8 cellular contexts compared by ENCODE assay signal in the genomic region with DNA sequence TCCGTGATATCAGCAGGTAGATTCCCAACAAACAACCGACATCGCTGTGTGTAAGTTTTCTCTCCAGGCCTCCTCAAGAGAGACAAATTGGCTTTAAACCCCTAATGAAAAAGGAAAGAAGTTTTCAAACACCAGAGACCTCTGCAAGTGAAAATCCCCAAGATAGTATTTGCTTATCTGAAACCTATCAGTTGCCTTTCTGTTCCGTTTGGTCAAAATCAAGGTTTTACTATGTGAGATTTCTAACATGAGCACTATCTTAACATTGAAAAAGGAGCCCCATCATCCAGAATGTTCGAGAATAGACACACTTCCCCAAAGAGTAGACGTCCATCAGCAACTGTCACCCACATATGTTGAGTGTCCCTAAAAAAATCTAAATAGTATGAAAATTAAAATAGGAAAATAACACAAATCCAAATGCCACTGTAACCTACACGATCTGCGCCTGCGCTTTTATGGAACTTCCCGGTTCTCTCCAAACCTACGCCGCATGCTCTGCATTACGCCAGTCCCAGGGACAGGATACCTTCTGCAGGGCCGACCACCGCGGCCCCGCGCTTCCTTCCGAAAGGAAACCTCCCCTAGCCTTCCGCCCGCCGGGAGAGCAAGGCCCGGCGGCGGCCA. TPM values are rescaled to one million over a fixed set of nuclear protein-coding genes. Genes with fewer than 3 reads are reported as not detected.
DNase-seq lines count a peak whose midpoint lies in the region; ATAC-seq and TF ChIP-seq lines count a peak whose summit lies in the region.

No MANE protein-coding gene starts in this region.

- H3K4me3 ChIP-seq in HEK293 (ENCODE audit: low read depth, low read length) = peak overlapping the region; percentile 99
- H3K4me3 ChIP-seq in iPS-11a (ENCODE audit: low read depth, low read length) = peak overlapping the region; percentile 94

- H3K27ac ChIP-seq in HEK293 (ENCODE audit: extremely low read depth, low read depth, low read length) = peak overlapping the region; percentile 86; the same call in 1 of the 2 replicates

- TF ChIP-seq CTCF in HEK293 (tag by site-specific recombination; IDR thresholded peaks at IDR 0.05) = no peak

- CTCF ChIA-PET in HEK293 (lab: Yijun Ruan, JAX) = no interaction called here
- CTCF ChIA-PET in activated CD4-positive, alpha-beta memory T cell treated with anti-CD3 and anti-CD28 coated beads, Interleukin-2, amount 10 ng/mL, durations not matched to agents 7 days and 5 days (lab: Charles Lee) = interaction anchor here (0.8 kb wide), 1 partner anchor 113 kb away, joined by 3 read pairs; a partner anchor contains a TSS

- no peak for DNase-seq in activated CD4-positive, alpha-beta memory T cell treated with anti-CD3 and anti-CD28 coated beads, Interleukin-2, amount 10 ng/mL, durations not matched to agents 7 days and 5 days
- DNase-seq in T-helper 9 cell (no peak), NCI-H2196 (lab: John Stamatoyannopoulos, UW; ENCODE audit: unreplicated experiment) (no peak)

- peaks cover 59% of the 10 kb centered on the region for H3K4me1 Mint-ChIP-seq in activated CD4-positive, alpha-beta memory T cell treated with anti-CD3 and anti-CD28 coated beads, Interleukin-2, amount 10 ng/mL, durations not matched to agents 7 days and 5 days
- peaks cover 51% of the 10 kb centered on the region for H3K4me1 Mint-ChIP-seq in stimulated activated memory B cell treated with anti-CD40 and anti-IgM and Interleukin-4, amounts not matched to agents 10 μg/mL and 1 μg/mL and 100 μg/mL, for 72 hours

- peak overlapping the region; percentile 94 for H3K4me3 Mint-ChIP-seq in activated CD4-positive, alpha-beta memory T cell treated with anti-CD3 and anti-CD28 coated beads, Interleukin-2, amount 10 ng/mL, durations not matched to agents 7 days and 5 days
- H3K4me3 Mint-ChIP-seq in stimulated activated memory B cell treated with anti-CD40 and anti-IgM and Interleukin-4, amounts not matched to agents 10 μg/mL and 1 μg/mL and 100 μg/mL, for 72 hours = peak overlapping the region; percentile 91

- no peaks in the 10 kb centered on the region for H3K9me3 ChIP-seq in HEK293 (ENCODE audit: control insufficient read depth, insufficient read depth, low read depth, low read length)

- no peaks in the 10 kb centered on the region; the same call in 1 of the 2 replicates for H3K4me1 ChIP-seq in HEK293 (ENCODE audit: control insufficient read depth, insufficient read depth, low read length)

- ATAC-seq in stimulated activated memory B cell treated with anti-CD40 and anti-IgM and Interleukin-4, amounts not matched to agents 10 μg/mL and 1 μg/mL and 100 μg/mL, for 72 hours = no peak
- ATAC-seq in GM21390 (IDR thresholded peaks at IDR 0.05; ENCODE audit: unreplicated experiment) = no peak
- no peak for ATAC-seq in HG03469 (IDR thresholded peaks at IDR 0.05; ENCODE audit: unreplicated experiment)

- no peaks in the 10 kb centered on the region for H3K9me3 Mint-ChIP-seq in activated CD4-positive, alpha-beta memory T cell treated with anti-CD3 and anti-CD28 coated beads, Interleukin-2, amount 10 ng/mL, durations not matched to agents 7 days and 5 days
- H3K9me3 Mint-ChIP-seq in stimulated activated memory B cell treated with anti-CD40 and anti-IgM and Interleukin-4, amounts not matched to agents 10 μg/mL and 1 μg/mL and 100 μg/mL, for 72 hours = no peaks in the 10 kb centered on the region

- H3K27ac Mint-ChIP-seq in activated CD4-positive, alpha-beta memory T cell treated with anti-CD3 and anti-CD28 coated beads, Interleukin-2, amount 10 ng/mL, durations not matched to agents 7 days and 5 days = peak overlapping the region; percentile 89
- H3K27ac Mint-ChIP-seq in stimulated activated memory B cell treated with anti-CD40 and anti-IgM and Interleukin-4, amounts not matched to agents 10 μg/mL and 1 μg/mL and 100 μg/mL, for 72 hours = peak overlapping the region; percentile 98

- H3K36me3 Mint-ChIP-seq in activated CD4-positive, alpha-beta memory T cell treated with anti-CD3 and anti-CD28 coated beads, Interleukin-2, amount 10 ng/mL, durations not matched to agents 7 days and 5 days (ENCODE audit: low read depth) = peaks cover 53% of the 10 kb centered on the region
- H3K36me3 Mint-ChIP-seq in stimulated activated memory B cell treated with anti-CD40 and anti-IgM and Interleukin-4, amounts not matched to agents 10 μg/mL and 1 μg/mL and 100 μg/mL, for 72 hours = peaks cover 54% of the 10 kb centered on the region

- POLR2A ChIA-PET in HEK293 (lab: Yijun Ruan, JAX) = interaction anchor here (2.4 kb wide), 1 partner anchor 11 kb away, joined by 9 read pairs; no protein-coding TSS in a partner anchor
- POLR2A ChIA-PET in activated CD4-positive, alpha-beta memory T cell treated with anti-CD3 and anti-CD28 coated beads, Interleukin-2, amount 10 ng/mL, durations not matched to agents 7 days and 5 days (lab: Charles Lee) = interaction anchor here (0.5 to 3.1 kb wide), 11 partner anchors 8 to 578 kb away, joined by 3 to 20 read pairs (median 8); a partner anchor contains a TSS

- H3K36me3 ChIP-seq in HEK293 (ENCODE audit: control insufficient read depth in 2 of 2, insufficient read depth in 1 of 2, low read length in 2 of 2) = peaks cover 46 to 54% of the 10 kb centered on the region in 2 experiments

- no peaks in the 10 kb centered on the region for H3K27me3 Mint-ChIP-seq in activated CD4-positive, alpha-beta memory T cell treated with anti-CD3 and anti-CD28 coated beads, Interleukin-2, amount 10 ng/mL, durations not matched to agents 7 days and 5 days
- no peaks in the 10 kb centered on the region for H3K27me3 Mint-ChIP-seq in stimulated activated memory B cell treated with anti-CD40 and anti-IgM and Interleukin-4, amounts not matched to agents 10 μg/mL and 1 μg/mL and 100 μg/mL, for 72 hours

TF ChIP-seq in HEK293, 187 proteins besides CTCF, POLR2A, EP300 and RAD21 (continues in another document):
- no peak for TF ChIP-seq ZNF837 (tag by site-specific recombination; IDR thresholded peaks at IDR 0.05)
- TF ChIP-seq ZNF223 (tag by site-specific recombination; IDR thresholded peaks at IDR 0.05) = 0 out of 2 replicates have a peak, but pooled peaks have one; percentile 42
- no peak for TF ChIP-seq MZF1 (tag by site-specific recombination; IDR thresholded peaks at IDR 0.05; ENCODE audit: borderline replicate concordance)
- TF ChIP-seq ZBTB48 (tag by site-specific recombination; IDR thresholded peaks at IDR 0.05) = 0 out of 2 replicates have a peak, but pooled peaks have one; percentile 32
- TF ChIP-seq HOXA7 (CRISPR knock-in tag; IDR thresholded peaks at IDR 0.05; ENCODE audit: borderline replicate concordance) = no peak
- no peak for TF ChIP-seq ZNF175 (tag by site-specific recombination; IDR thresholded peaks at IDR 0.05)
- TF ChIP-seq ZNF274 (IDR thresholded peaks at IDR 0.05; ENCODE audit: low read length) = no peak
- TF ChIP-seq ZNF274 (tag by site-specific recombination; IDR thresholded peaks at IDR 0.05; ENCODE audit: borderline replicate concordance) = no peak
- peak; percentile 34; the same call in 1 of the 2 replicates for TF ChIP-seq SP2 (tag by site-specific recombination; IDR thresholded peaks at IDR 0.05)
- no peak for TF ChIP-seq ZNF2 (tag by site-specific recombination; IDR thresholded peaks at IDR 0.05)
- 0 out of 2 replicates have a peak, but pooled peaks have one; percentile 35 for TF ChIP-seq ZXDB (tag by site-specific recombination; IDR thresholded peaks at IDR 0.05)
- 0 out of 2 replicates have a peak, but pooled peaks have one; percentile 15 for TF ChIP-seq KLF8 (tag by site-specific recombination; IDR thresholded peaks at IDR 0.05)
- peak; percentile 57 for TF ChIP-seq KLF9 (tag by site-specific recombination; IDR thresholded peaks at IDR 0.05; ENCODE audit: low read depth)
- no peak for TF ChIP-seq HOXC10 (CRISPR knock-in tag; IDR thresholded peaks at IDR 0.05)
- TF ChIP-seq GLIS1 (tag by site-specific recombination; IDR thresholded peaks at IDR 0.05) = 0 out of 2 replicates have a peak, but pooled peaks have one; percentile 9
- TF ChIP-seq ZNF174 (tag by site-specific recombination; IDR thresholded peaks at IDR 0.05) = no peak
- TF ChIP-seq, protein P1, sequence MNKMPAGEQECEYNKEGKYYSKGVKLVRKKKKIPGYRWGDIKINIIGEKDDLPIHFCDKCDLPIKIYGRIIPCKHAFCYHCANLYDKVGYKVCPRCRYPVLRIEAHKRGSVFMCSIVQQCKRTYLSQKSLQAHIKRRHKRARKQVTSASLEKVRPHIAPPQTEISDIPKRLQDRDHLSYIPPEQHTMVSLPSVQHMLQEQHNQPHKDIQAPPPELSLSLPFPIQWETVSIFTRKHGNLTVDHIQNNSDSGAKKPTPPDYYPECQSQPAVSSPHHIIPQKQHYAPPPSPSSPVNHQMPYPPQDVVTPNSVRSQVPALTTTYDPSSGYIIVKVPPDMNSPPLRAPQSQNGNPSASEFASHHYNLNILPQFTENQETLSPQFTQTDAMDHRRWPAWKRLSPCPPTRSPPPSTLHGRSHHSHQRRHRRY (tag by site-specific recombination; IDR thresholded peaks at IDR 0.05) = peak; percentile 56; the same call in 1 of the 2 replicates
- TF ChIP-seq, protein P2, sequence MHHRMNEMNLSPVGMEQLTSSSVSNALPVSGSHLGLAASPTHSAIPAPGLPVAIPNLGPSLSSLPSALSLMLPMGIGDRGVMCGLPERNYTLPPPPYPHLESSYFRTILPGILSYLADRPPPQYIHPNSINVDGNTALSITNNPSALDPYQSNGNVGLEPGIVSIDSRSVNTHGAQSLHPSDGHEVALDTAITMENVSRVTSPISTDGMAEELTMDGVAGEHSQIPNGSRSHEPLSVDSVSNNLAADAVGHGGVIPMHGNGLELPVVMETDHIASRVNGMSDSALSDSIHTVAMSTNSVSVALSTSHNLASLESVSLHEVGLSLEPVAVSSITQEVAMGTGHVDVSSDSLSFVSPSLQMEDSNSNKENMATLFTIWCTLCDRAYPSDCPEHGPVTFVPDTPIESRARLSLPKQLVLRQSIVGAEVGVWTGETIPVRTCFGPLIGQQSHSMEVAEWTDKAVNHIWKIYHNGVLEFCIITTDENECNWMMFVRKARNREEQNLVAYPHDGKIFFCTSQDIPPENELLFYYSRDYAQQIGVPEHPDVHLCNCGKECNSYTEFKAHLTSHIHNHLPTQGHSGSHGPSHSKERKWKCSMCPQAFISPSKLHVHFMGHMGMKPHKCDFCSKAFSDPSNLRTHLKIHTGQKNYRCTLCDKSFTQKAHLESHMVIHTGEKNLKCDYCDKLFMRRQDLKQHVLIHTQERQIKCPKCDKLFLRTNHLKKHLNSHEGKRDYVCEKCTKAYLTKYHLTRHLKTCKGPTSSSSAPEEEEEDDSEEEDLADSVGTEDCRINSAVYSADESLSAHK (tag by site-specific recombination; IDR thresholded peaks at IDR 0.05) = peak; percentile 14; the same call in 1 of the 2 replicates
- 0 out of 2 replicates have a peak, but pooled peaks have one; percentile 6 for TF ChIP-seq ZNF76 (tag by site-specific recombination; IDR thresholded peaks at IDR 0.05; ENCODE audit: borderline replicate concordance, low read depth)
- no peak for TF ChIP-seq ZNF530 (tag by site-specific recombination; IDR thresholded peaks at IDR 0.05; ENCODE audit: low read depth)

RNA-seq across cellular contexts. Expression of a gene that starts 1.4 kb away (rescaled TPM):
- 100 to 1,000 TPM; 319 to 328 TPM for total RNA-seq in activated CD4-positive, alpha-beta memory T cell treated with anti-CD3 and anti-CD28 coated beads, Interleukin-2, amount 10 ng/mL, durations not matched to agents 7 days and 5 days
